8 cellular contexts compared by ENCODE assay signal in the genomic region with DNA sequence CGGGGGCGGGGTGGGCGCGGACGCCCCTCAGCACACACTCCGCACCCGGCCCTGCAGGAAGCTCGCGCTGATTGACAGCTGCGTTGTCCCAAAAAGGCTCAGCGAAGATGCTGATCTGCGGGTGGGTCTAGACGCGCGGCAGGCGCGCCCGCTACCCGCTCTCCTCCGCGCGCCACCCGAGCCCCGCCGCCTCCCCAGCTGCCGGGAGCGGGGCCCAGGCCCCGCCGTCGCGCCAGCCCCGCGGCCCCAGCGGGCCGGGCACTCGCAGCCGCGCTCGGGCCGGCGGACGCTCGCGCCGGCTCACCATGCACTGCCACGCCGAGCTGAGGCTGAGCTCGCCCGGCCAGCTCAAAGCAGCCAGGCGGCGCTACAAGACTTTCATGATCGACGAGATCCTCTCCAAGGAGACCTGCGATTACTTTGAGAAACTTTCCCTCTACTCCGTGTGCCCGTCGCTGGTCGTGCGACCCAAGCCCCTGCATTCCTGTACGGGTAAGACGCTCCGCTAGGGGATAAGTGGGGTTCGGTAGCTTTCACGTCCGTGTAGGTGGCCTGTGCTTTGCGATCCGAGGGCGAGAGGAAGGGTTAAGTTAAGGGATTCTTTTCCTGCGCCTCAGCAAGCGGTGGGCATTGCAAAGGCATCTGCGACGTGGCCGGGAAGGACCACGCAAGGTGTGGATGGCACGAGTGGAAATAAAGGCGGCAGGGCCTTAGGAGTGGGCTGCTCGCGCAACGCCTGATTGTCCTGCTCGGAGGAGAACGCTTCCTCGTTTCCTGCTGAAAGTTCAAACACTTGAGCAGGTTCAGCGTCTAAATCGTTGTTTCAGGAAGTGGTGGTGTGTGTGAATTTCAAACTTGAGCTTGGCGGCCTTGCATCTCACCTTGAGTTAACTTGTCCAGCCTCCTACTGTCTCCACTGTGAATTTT. TPM values are rescaled to one million over a fixed set of nuclear protein-coding genes. Genes with fewer than 3 reads are reported as not detected.
DNase-seq lines count a peak whose midpoint lies in the region; ATAC-seq and TF ChIP-seq lines count a peak whose summit lies in the region.

BARX2 (plus strand) TSS at position 118 of the 927 bp plus-strand sequence; CDS start at position 306, 188 bp downstream.

- no peak for ATAC-seq in CD4-positive, alpha-beta T cell (ENCODE audit: poor library complexity)
- ATAC-seq in HCT116 (peak; percentile 82), HG02981 (IDR thresholded peaks at IDR 0.05; ENCODE audit: unreplicated experiment) (no peak)

- RAD21 ChIA-PET in HCT116 (lab: Charles Lee; ENCODE audit: low non-redundant PET in 1 of 2, low total read pairs in 2 of 2, uncharacterized antibody in 2 of 2, unreplicated experiment in 2 of 2) = interaction anchor here in 1 of 2 experiments (1.1 kb wide), 1 partner anchor 373 kb away, joined by 5 read pairs; no protein-coding TSS in a partner anchor

- 4 to 11% methylated on average over 23 to 85 of the region's 85 CpGs for WGBS in endodermal cell (ENCODE audit: insufficient coverage in 1 of 2, insufficient read length in 1 of 2), 2 experiments
- WGBS in mesendoderm (ENCODE audit: extremely low coverage, insufficient coverage, low lambda C conversion rate) = no CpG with 5 or more reads among the region's 85 CpGs
- 2% methylated on average over 85 of the region's 85 CpGs for WGBS in thymus

- peak within 1 kb of the TSS; percentile 49 for H3K56ac ChIP-seq in mesendoderm (ENCODE audit: low read length)

- peaks cover 87% of the 10 kb centered on the region for H3K27me3 Mint-ChIP-seq in CD4-positive, alpha-beta T cell
- H3K27me3 Mint-ChIP-seq in endodermal cell (ENCODE audit: insufficient read depth) = peaks cover 93% of the 10 kb centered on the region

- no peaks in the 10 kb centered on the region for H3K9me3 ChIP-seq in CD4-positive, alpha-beta T cell (ENCODE audit: control insufficient read depth, low read length)
- H3K9me3 ChIP-seq in HCT116 (ENCODE audit: control insufficient read depth in 1 of 2, insufficient read depth in 1 of 2, low read depth in 1 of 2, low read length in 2 of 2) = no peaks in the 10 kb centered on the region
- no peaks in the 10 kb centered on the region for H3K9me3 ChIP-seq in endodermal cell (ENCODE audit: control insufficient read depth, low read length)
- no peaks in the 10 kb centered on the region for H3K9me3 ChIP-seq in thymus (ENCODE audit: control insufficient read depth)

- no peaks in the 10 kb centered on the region for H3K9me3 Mint-ChIP-seq in CD4-positive, alpha-beta T cell
- H3K9me3 Mint-ChIP-seq in endodermal cell = no peaks in the 10 kb centered on the region

- TF ChIP-seq CTCF in CD4-positive, alpha-beta T cell (IDR thresholded peaks at IDR 0.05) = no peak
- peak; percentile 38 to 92 (median 51) for TF ChIP-seq CTCF in HCT116 (IDR thresholded peaks at IDR 0.05 in 2 of 3, conservative IDR thresholded peaks at IDR 0.05 in 1 of 3; ENCODE audit: borderline replicate concordance in 1 of 3, insufficient read depth in 1 of 3, low read depth in 2 of 3, low read length in 2 of 3)
- TF ChIP-seq CTCF in endodermal cell (conservative IDR thresholded peaks at IDR 0.05) = peak; percentile 79

- H3K9ac ChIP-seq in HCT116 (ENCODE audit: low read length) = no peak within 1 kb of the TSS
- H3K9ac ChIP-seq in endodermal cell (ENCODE audit: extremely low read depth, low read length, poor library complexity, severe bottlenecking) = no peak within 1 kb of the TSS
- H3K9ac ChIP-seq in mesendoderm (ENCODE audit: low read length) = peak within 1 kb of the TSS; percentile 53

- H2AK5ac ChIP-seq in mesendoderm (ENCODE audit: low read length) = no peak within 1 kb of the TSS

- peak within 1 kb of the TSS; percentile 85 for H3K23ac ChIP-seq in mesendoderm (ENCODE audit: low read length)

- peak within 1 kb of the TSS; percentile 82 for H2AFZ ChIP-seq in HCT116 (ENCODE audit: low read depth, low read length, poor library complexity, severe bottlenecking)

- no peak within 1 kb of the TSS for H4K8ac ChIP-seq in mesendoderm (ENCODE audit: low read depth, low read length)

- CTCF ChIA-PET in CD4-positive, alpha-beta T cell (lab: Charles Lee) = no interaction called here
- CTCF ChIA-PET in HCT116 (lab: Charles Lee) = interaction anchor here (0.7 to 2.2 kb wide), 9 partner anchors 10 to 376 kb away, joined by 3 to 7 read pairs (median 4); no protein-coding TSS in a partner anchor

- H2BK5ac ChIP-seq in mesendoderm (ENCODE audit: low read length) = no peak within 1 kb of the TSS

- H3K79me2 ChIP-seq in HCT116 (ENCODE audit: insufficient read depth, low read length) (no peaks in the 10 kb centered on the region), mesendoderm (ENCODE audit: control insufficient read depth, insufficient read depth, low read length) (no peaks in the 10 kb centered on the region)

- TF ChIP-seq RAD21 in HCT116 (IDR thresholded peaks at IDR 0.05; ENCODE audit: low read depth) = peak; percentile 86

- H3K4me3 ChIP-seq in HCT116 (replicated peaks in 1 of 2; ENCODE audit: low read depth in 1 of 2, low read length in 2 of 2) (peak within 1 kb of the TSS; percentile 33 to 55), endodermal cell (ENCODE audit: low read length) (peak within 1 kb of the TSS; percentile 79), mesendoderm (ENCODE audit: low read length) (peak within 1 kb of the TSS; percentile 20), thymus (ENCODE audit: low read length) (peak within 1 kb of the TSS; percentile 38)

- peaks cover 38% of the 10 kb centered on the region for H3K4me1 Mint-ChIP-seq in CD4-positive, alpha-beta T cell (ENCODE audit: low read depth)
- peaks cover 6% of the 10 kb centered on the region for H3K4me1 Mint-ChIP-seq in endodermal cell

- H3K27ac Mint-ChIP-seq in CD4-positive, alpha-beta T cell = no peak within 1 kb of the TSS
- H3K27ac Mint-ChIP-seq in endodermal cell = peak within 1 kb of the TSS; percentile 44

- POLR2A ChIA-PET in CD4-positive, alpha-beta T cell (lab: Charles Lee) = interaction anchor here (1.3 kb wide), 1 partner anchor 32 kb away, joined by 3 read pairs; no protein-coding TSS in a partner anchor
- POLR2A ChIA-PET in HCT116 (lab: Charles Lee) = no interaction called here

- H3K4ac ChIP-seq in mesendoderm (ENCODE audit: low read depth, low read length) = no peak within 1 kb of the TSS

- H4K5ac ChIP-seq in mesendoderm (ENCODE audit: low read length) = no peak within 1 kb of the TSS

- no peak within 1 kb of the TSS for H3K27ac ChIP-seq in CD4-positive, alpha-beta T cell (ENCODE audit: low read depth, low read length)
- H3K27ac ChIP-seq in HCT116 (ENCODE audit: low read depth, low read length) = no peak within 1 kb of the TSS
- H3K27ac ChIP-seq in endodermal cell (ENCODE audit: low read depth, low read length) = no peak within 1 kb of the TSS
- H3K27ac ChIP-seq in mesendoderm (ENCODE audit: low read depth, low read length) = no peak within 1 kb of the TSS
- H3K27ac ChIP-seq in thymus (ENCODE audit: low read depth) = no peak within 1 kb of the TSS

- no peaks in the 10 kb centered on the region for H3K79me1 ChIP-seq in mesendoderm (ENCODE audit: low read length)

- BruUV-seq in HCT116 (replicated peaks; lab: Mats Ljungman, UMichigan) = no TSS peak

- no peak for DNase-seq in CD4-positive, alpha-beta T cell
- DNase-seq in HCT116 (ENCODE audit: low read depth, low spot score) (peak; percentile 26), SW 1271 (lab: John Stamatoyannopoulos, UW) (peak; percentile 3 to 22), endodermal cell (peak; percentile 91), mesendoderm (peak; percentile 92), NCI-H1436 treated with DMSO at 0.1 percent for 48 hours (lab: John Stamatoyannopoulos, UW) (no peak)

- intact Hi-C loops in CD4-positive, alpha-beta T cell (cut with DNase I, micrococcal nuclease) = no loop called here
- intact Hi-C loops in HCT116 (cut with micrococcal nuclease) = loop anchor here (1.0 kb wide), 1 partner anchor 320 kb away; no protein-coding TSS in a partner anchor

- TF ChIP-seq POLR2A in HCT116 (IDR thresholded peaks at IDR 0.05; ENCODE audit: borderline replicate concordance, extremely low read depth, insufficient read depth, insufficient read length) = no peak

- peak within 1 kb of the TSS; percentile 75 for H3K4me3 Mint-ChIP-seq in CD4-positive, alpha-beta T cell
- H3K4me3 Mint-ChIP-seq in endodermal cell = peak within 1 kb of the TSS; percentile 61

- H3K4me1 ChIP-seq in HCT116 (ENCODE audit: control insufficient read depth in 1 of 2, insufficient read depth in 2 of 2, low read length in 2 of 2) = peaks cover 0 to 16% of the 10 kb centered on the region in 2 experiments; a peak in 2 of 4 replicates
- no peaks in the 10 kb centered on the region for H3K4me1 ChIP-seq in endodermal cell (ENCODE audit: control insufficient read depth, insufficient read depth, low read length)
- peaks cover 2% of the 10 kb centered on the region for H3K4me1 ChIP-seq in mesendoderm (ENCODE audit: control insufficient read depth, low read depth, low read length)
- peaks cover 3% of the 10 kb centered on the region for H3K4me1 ChIP-seq in thymus (ENCODE audit: control insufficient read depth, insufficient read depth, low read length)

- H2BK120ac ChIP-seq in mesendoderm (ENCODE audit: low read depth, low read length) = no peak within 1 kb of the TSS

- H3K27me3 ChIP-seq in CD4-positive, alpha-beta T cell (ENCODE audit: control insufficient read depth, insufficient read depth, low read length) = peaks cover 80% of the 10 kb centered on the region
- H3K27me3 ChIP-seq in HCT116 (ENCODE audit: insufficient read depth, low read length) (peaks cover 50% of the 10 kb centered on the region; the same call in 1 of the 2 replicates), endodermal cell (ENCODE audit: control insufficient read depth, insufficient read depth, low read length, poor library complexity, severe bottlenecking) (peaks cover 83% of the 10 kb centered on the region), mesendoderm (ENCODE audit: insufficient read depth, low read length, poor library complexity) (peaks cover 48% of the 10 kb centered on the region), thymus (ENCODE audit: control insufficient read depth, insufficient read depth) (peaks cover 60% of the 10 kb centered on the region)

- no peak within 1 kb of the TSS for H2BK15ac ChIP-seq in mesendoderm (replicated peaks; ENCODE audit: low read depth)

- H3K36me3 ChIP-seq in HCT116 (ENCODE audit: control insufficient read depth in 1 of 2, insufficient read depth in 2 of 2, low read length in 2 of 2) (no peaks in the 10 kb centered on the region), endodermal cell (ENCODE audit: control insufficient read depth, insufficient read depth, low read length) (no peaks in the 10 kb centered on the region), mesendoderm (ENCODE audit: control insufficient read depth, insufficient read depth, low read length) (no peaks in the 10 kb centered on the region), thymus (ENCODE audit: control insufficient read depth, insufficient read depth) (no peaks in the 10 kb centered on the region)

- H3K36me3 Mint-ChIP-seq in CD4-positive, alpha-beta T cell (ENCODE audit: low read depth) = no peaks in the 10 kb centered on the region
- no peaks in the 10 kb centered on the region for H3K36me3 Mint-ChIP-seq in endodermal cell (ENCODE audit: low read depth)

- 0 out of 2 replicates have a peak, but pooled peaks cover 4% of the 10 kb centered on the region for H4K20me1 ChIP-seq in HCT116 (ENCODE audit: insufficient read depth)

- peak within 1 kb of the TSS; percentile 88 for H3K4me2 ChIP-seq in HCT116 (ENCODE audit: low read length)
- peak within 1 kb of the TSS; percentile 93 for H3K4me2 ChIP-seq in mesendoderm (ENCODE audit: low read length)

- no peaks in the 10 kb centered on the region for H3K9me2 ChIP-seq in HCT116 (ENCODE audit: insufficient read depth)

- no peak within 1 kb of the TSS for H3K18ac ChIP-seq in mesendoderm (ENCODE audit: low read length)

RNA-seq across cellular contexts. Expression of gene BARX2, which starts in this region (rescaled TPM):
- total RNA-seq in CD4-positive, alpha-beta T cell = not detected
- total RNA-seq in HCT116 (2021; ENCODE audit: unreplicated experiment) (0.12 TPM), endodermal cell (not detected)
- 0.07 and 0.09 TPM in 2 replicates for polyA plus RNA-seq in HCT116 (2012)
- not detected for polyA plus RNA-seq in endodermal cell (2013, experiment 1 of 2)
- polyA plus RNA-seq in endodermal cell (2013, experiment 2 of 2) = not detected
- polyA plus RNA-seq in mesendoderm (2013, experiment 1 of 2) = 0.01 TPM
- polyA plus RNA-seq in mesendoderm (2013, experiment 2 of 2) = not detected
- polyA plus RNA-seq in thymus = 2.9 TPM

Comparison
In these comparisons a context has a peak if more than half of its experiments do, and no peak if none do; other contexts are left out.
1. Peak in DNase-seq, ATAC-seq, H3K4me3 ChIP-seq and H3K4me2 ChIP-seq in HCT116; RNA of the gene not detected or under 1 TPM.
2. Peak in DNase-seq and H3K4me3 ChIP-seq in endodermal cell; RNA of the gene not detected or under 1 TPM.
3. DNase-seq: peak in SW 1271 (2 of 2) and mesendoderm (single experiment); none in CD4-positive, alpha-beta T cell (0 of 10) and NCI-H1436 treated with DMSO at 0.1 percent for 48 hours (single experiment).
4. H3K4me3 ChIP-seq: peak in every context shown above with its lines; median percentile 79 in endodermal cell; 44 in HCT116; 38 in thymus; 20 in mesendoderm.